In genomic region chr20:57921701-57922482, GRCh38 we compare ENCODE assay signal across 20 cellular contexts.
A peak's percentile ranks its signal among the peaks of the same experiment; 100 is the strongest.
DNase-seq lines count a peak whose midpoint lies in the region; ATAC-seq, FAIRE-seq and TF ChIP-seq lines count a peak whose summit lies in the region.
"Had no signal": no experiment of that assay in that cellular context is flagged by ENCODE, and none has a peak within 500 bp of the region (broad histone marks: within the 10 kb centered on the region; RNA-seq: fewer than 3 reads in every experiment).

No MANE protein-coding gene starts in this region.

- H2BK20ac ChIP-seq in H1 (ENCODE audit: low read length), result no peak overlapping the region

- POLR2A ChIA-PET in H1 (lab: Charles Lee; ENCODE audit: partially characterized antibody), result no interaction called here

- H4K91ac ChIP-seq in H1 (replicated peaks; ENCODE audit: insufficient read length, low read length), result peak overlapping the region; percentile 30

- FAIRE-seq in H1 (lab: Jason Lieb, UNC), result no peak
- FAIRE-seq: A204.1 had no signal

- no peaks in the 10 kb centered on the region for H4K20me1 ChIP-seq in H1 (replicated peaks in 1 of 2; ENCODE audit: control insufficient read depth in 1 of 2, insufficient read depth in 2 of 2, low read length in 2 of 2)

- H2BK5ac ChIP-seq in H1 (ENCODE audit: low read depth, low read length), result no peak overlapping the region; the same call in 1 of the 2 replicates

- H3K23ac ChIP-seq in H1 (ENCODE audit: insufficient read length), result no peak overlapping the region

- H2BK12ac ChIP-seq in H1 (ENCODE audit: low read depth, low read length), result 0 out of 2 replicates have a peak overlapping the region, but pooled peaks have one; percentile 91

- H4K5ac ChIP-seq in H1 (ENCODE audit: insufficient read length, low read depth, low read length), result no peak overlapping the region

- DNase-seq in NCI-H2029 treated with DMSO at 0.1 percent for 48 hours (lab: John Stamatoyannopoulos, UW) (peak; percentile 25), NCI-H2029 (lab: John Stamatoyannopoulos, UW) (no peak), NCI-H1694 (lab: John Stamatoyannopoulos, UW) (peak; percentile 6), H1 (ENCODE audit: low read depth in 1 of 2, low spot score in 2 of 2) (no peak), posterior vena cava (ENCODE audit: low spot score) (peak; percentile 25), HT-29 (ENCODE audit: low spot score) (no peak)
- DNase-seq in stimulated activated CD4-positive, alpha-beta T cell treated with anti-CD3 and anti-CD28 coated beads, Interleukin-4, amount 100 ng/mL, for 4 hours, result no peak
- DNase-seq: activated CD4-positive, alpha-beta T cell treated with anti-CD3 and anti-CD28 coated beads, Interleukin-2, amount 50 U/mL, for 1 hour; central memory CD4-positive, alpha-beta T cell; DMS79; islet precursor cell; Karpas-422; NCI-H1092; RPMI8226; T-helper 17 cell had no signal

- H3K56ac ChIP-seq in H1 (replicated peaks; ENCODE audit: insufficient read length, low read depth, low read length), result no peak overlapping the region

- TF ChIP-seq EP300 in H1 (IDR thresholded peaks at IDR 0.05; ENCODE audit: borderline replicate concordance in 1 of 2, low read depth in 2 of 2, low read length in 2 of 2), result no peak

- CTCF ChIA-PET in H1 (lab: Charles Lee; ENCODE audit: partially characterized antibody), result interaction anchor here (0.7 to 1.3 kb wide), 4 partner anchors 16 to 165 kb away, joined by 3 to 4 read pairs (median 3); no protein-coding TSS in a partner anchor

- no peak overlapping the region for H3K4ac ChIP-seq in H1 (replicated peaks; ENCODE audit: insufficient read length, low read depth, low read length)

- H3K27me3 ChIP-seq in H1 (replicated peaks in 1 of 4; ENCODE audit: control insufficient read depth in 3 of 4, extremely low read depth in 1 of 4, insufficient read depth in 3 of 4, low read length in 3 of 4), result no peaks in the 10 kb centered on the region
- H3K27me3 ChIP-seq: ascending aorta, tibial nerve had no signal

- 94% methylated on average over 11 of the region's 11 CpGs; no CpG with 5 or more reads in 1 of the 2 experiments for WGBS in H1 (ENCODE audit: extremely low coverage in 1 of 2, insufficient coverage in 1 of 2, insufficient read length in 1 of 2, insufficient replicate concordance in 2 of 2, low coverage in 1 of 2, low lambda C conversion rate in 2 of 2, missing lambda C conversion rate in 1 of 2), 2 experiments

- H3K9ac ChIP-seq in H1 (replicated peaks in 1 of 4; ENCODE audit: extremely low read depth in 1 of 4, low read depth in 3 of 4, low read length in 3 of 4), result no peak overlapping the region

- no peak overlapping the region; a peak in 1 of 4 replicates for H3K4me2 ChIP-seq in H1 (ENCODE audit: insufficient read depth in 1 of 2, low read depth in 2 of 2, low read length in 2 of 2)

- peaks cover 0 to 8% (median 3%) of the 10 kb centered on the region in 4 experiments; a peak in 3 of 7 replicates for H3K4me1 ChIP-seq in H1 (replicated peaks in 1 of 4; ENCODE audit: control insufficient read depth in 3 of 4, insufficient read depth in 4 of 4, low read length in 3 of 4)
- H3K4me1 ChIP-seq: ascending aorta, tibial nerve had no signal

- H2AK5ac ChIP-seq in H1 (ENCODE audit: low read depth, low read length), result peak overlapping the region; percentile 91; the same call in 1 of the 2 replicates

- H2AFZ ChIP-seq in H1 (ENCODE audit: low read length), result no peak overlapping the region

- intact Hi-C loops in posterior vena cava (cut with DNase I), result no loop called here

- H3K27ac ChIP-seq in H1 (ENCODE audit: low read depth, low read length), result no peak overlapping the region
- H3K27ac ChIP-seq: ascending aorta, tibial nerve had no signal

- H2BK15ac ChIP-seq in H1 (ENCODE audit: low read length), result peak overlapping the region; percentile 89

- H3K36me3 ChIP-seq in H1 (ENCODE audit: control insufficient read depth in 2 of 4, insufficient read depth in 4 of 4, low read length in 3 of 4), result no peaks in the 10 kb centered on the region
- H3K36me3 ChIP-seq: ascending aorta, tibial nerve had no signal

- H3K4me3 ChIP-seq in H1 (ENCODE audit: extremely low read depth in 1 of 4, insufficient read depth in 2 of 4, low read depth in 3 of 4, low read length in 4 of 4), result no peak overlapping the region
- H3K4me3 ChIP-seq: ascending aorta, tibial nerve had no signal

- no peaks in the 10 kb centered on the region for H3K79me2 ChIP-seq in H1 (ENCODE audit: control insufficient read depth in 1 of 2, insufficient read depth in 2 of 2, low read length in 2 of 2)

- no peak overlapping the region for H3K14ac ChIP-seq in H1 (ENCODE audit: insufficient read length)

- no peak overlapping the region for H2BK120ac ChIP-seq in H1 (replicated peaks; ENCODE audit: low read depth, low read length)

- no peak for ATAC-seq in GM18517 (IDR thresholded peaks at IDR 0.05; ENCODE audit: unreplicated experiment)
- ATAC-seq: activated T-helper 17 cell treated with anti-CD3 and anti-CD28 coated beads, Interleukin-2, amount 50 U/mL, for 72 hours; T-helper 17 cell had no signal

- H3K9me3 ChIP-seq in H1 (ENCODE audit: insufficient read depth in 2 of 2, low read depth in 1 of 2, low read length in 1 of 2), result peaks cover 3 to 9% of the 10 kb centered on the region in 2 experiments; a peak in 1 of 4 replicates

- H3K18ac ChIP-seq in H1 (ENCODE audit: extremely low read depth, low read length), result no peak overlapping the region

- no peak for TF ChIP-seq POLR2A in H1 (IDR thresholded peaks at IDR 0.05; ENCODE audit: control extremely low read depth in 1 of 2, low read depth in 2 of 2, low read length in 2 of 2)

- no peak overlapping the region for H4K8ac ChIP-seq in H1 (ENCODE audit: extremely low read depth, insufficient read depth, low read length)

- H3K79me1 ChIP-seq in H1 (ENCODE audit: low read depth, low read length), result no peaks in the 10 kb centered on the region

- TF ChIP-seq RAD21 in H1 (IDR thresholded peaks at IDR 0.05 in 1 of 2, conservative IDR thresholded peaks at IDR 0.05 in 1 of 2; ENCODE audit: low read depth in 2 of 2, low read length in 2 of 2), result peak in 1 of 2 experiments; percentile 18; a peak in 1 of 4 replicates

- no peak for TF ChIP-seq CTCF in H1 (IDR thresholded peaks at IDR 0.05; ENCODE audit: control extremely low read depth in 1 of 3, insufficient read depth in 1 of 3, low read depth in 1 of 3, low read length in 3 of 3)

- no peaks in the 10 kb centered on the region; the same call in 1 of the 2 replicates for H3K23me2 ChIP-seq in H1 (ENCODE audit: low read depth, low read length)

TF ChIP-seq in H1, 55 proteins besides CTCF, POLR2A, EP300 and RAD21:
- TF ChIP-seq RNF2 (IDR thresholded peaks at IDR 0.05; ENCODE audit: borderline replicate concordance, low read depth, low read length, missing control alignments, poor library complexity, severe bottlenecking) (no peak), SIRT6 (IDR thresholded peaks at IDR 0.05; ENCODE audit: low read length) (no peak), SP4 (IDR thresholded peaks at IDR 0.05; ENCODE audit: low read length) (no peak), TBP (IDR thresholded peaks at IDR 0.05; ENCODE audit: low read depth, low read length) (no peak), CBX5 (IDR thresholded peaks at IDR 0.05; ENCODE audit: low read depth, low read length) (no peak), ASH2L (IDR thresholded peaks at IDR 0.05; ENCODE audit: low read length) (no peak), HDAC2 (IDR thresholded peaks at IDR 0.05; ENCODE audit: borderline replicate concordance in 1 of 2, low read depth in 2 of 2, low read length in 2 of 2) (no peak), RBBP5 (IDR thresholded peaks at IDR 0.05; ENCODE audit: borderline replicate concordance, low read depth, low read length) (no peak), SUZ12 (IDR thresholded peaks at IDR 0.05; ENCODE audit: low read length) (no peak), MAFK (IDR thresholded peaks at IDR 0.05; ENCODE audit: low read depth, low read length) (no peak), KDM4A (IDR thresholded peaks at IDR 0.05; ENCODE audit: low read depth, low read length, severe bottlenecking) (no peak), RXRA (IDR thresholded peaks at IDR 0.05; ENCODE audit: insufficient read depth, low read depth, low read length) (no peak), E2F6 (IDR thresholded peaks at IDR 0.05) (no peak), NANOG (IDR thresholded peaks at IDR 0.05; ENCODE audit: insufficient read depth, low read depth, low read length, poor library complexity, severe bottlenecking) (no peak), BRCA1 (IDR thresholded peaks at IDR 0.05; ENCODE audit: low read depth, low read length) (no peak), TEAD4 (IDR thresholded peaks at IDR 0.05; ENCODE audit: low read depth, low read length) (no peak)

Comparison
In these comparisons a context has a peak if more than half of its experiments do, and no peak if none do; other contexts are left out.
1. DNase-seq: peak in NCI-H2029 treated with DMSO at 0.1 percent for 48 hours (single experiment), NCI-H1694 (single experiment) and posterior vena cava (single experiment); none in NCI-H2029 (single experiment), H1 (0 of 2), HT-29 (single experiment) and stimulated activated CD4-positive, alpha-beta T cell treated with anti-CD3 and anti-CD28 coated beads, Interleukin-4, amount 100 ng/mL, for 4 hours (0 of 2).